ENCODE assay signal across 2 cellular contexts in the genomic region with DNA sequence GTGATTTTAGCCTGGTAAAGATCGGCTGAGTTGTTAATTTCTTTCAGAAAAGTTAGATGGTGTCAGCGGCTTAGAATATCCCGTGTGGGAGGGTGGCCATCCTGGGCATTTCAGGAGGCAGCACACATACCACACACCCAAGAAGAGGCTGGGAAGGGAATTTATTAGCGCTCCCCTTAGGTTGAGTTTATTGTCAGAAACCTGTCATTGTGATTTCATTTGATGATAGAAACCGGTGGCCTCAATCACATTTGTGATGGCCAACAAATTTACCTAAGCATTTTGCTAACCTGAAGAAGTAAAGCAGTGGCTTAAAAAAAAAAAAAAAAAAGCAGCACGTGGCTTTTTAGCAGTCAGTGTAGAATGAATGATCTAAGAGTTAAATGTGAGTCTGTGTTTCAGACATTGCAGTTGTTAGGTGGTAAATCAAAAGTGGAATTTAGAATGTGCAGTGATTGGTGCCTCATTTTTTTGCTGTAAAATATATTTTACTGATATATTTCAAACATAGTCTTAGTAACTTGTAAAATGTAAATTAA.
TF ChIP-seq lines count a peak whose summit lies in the region.

No MANE protein-coding gene starts in this region.

TF ChIP-seq in SK-N-SH, 30 proteins besides CTCF, POLR2A, EP300 and RAD21 (continued from another document):
- TF ChIP-seq, protein P1, sequence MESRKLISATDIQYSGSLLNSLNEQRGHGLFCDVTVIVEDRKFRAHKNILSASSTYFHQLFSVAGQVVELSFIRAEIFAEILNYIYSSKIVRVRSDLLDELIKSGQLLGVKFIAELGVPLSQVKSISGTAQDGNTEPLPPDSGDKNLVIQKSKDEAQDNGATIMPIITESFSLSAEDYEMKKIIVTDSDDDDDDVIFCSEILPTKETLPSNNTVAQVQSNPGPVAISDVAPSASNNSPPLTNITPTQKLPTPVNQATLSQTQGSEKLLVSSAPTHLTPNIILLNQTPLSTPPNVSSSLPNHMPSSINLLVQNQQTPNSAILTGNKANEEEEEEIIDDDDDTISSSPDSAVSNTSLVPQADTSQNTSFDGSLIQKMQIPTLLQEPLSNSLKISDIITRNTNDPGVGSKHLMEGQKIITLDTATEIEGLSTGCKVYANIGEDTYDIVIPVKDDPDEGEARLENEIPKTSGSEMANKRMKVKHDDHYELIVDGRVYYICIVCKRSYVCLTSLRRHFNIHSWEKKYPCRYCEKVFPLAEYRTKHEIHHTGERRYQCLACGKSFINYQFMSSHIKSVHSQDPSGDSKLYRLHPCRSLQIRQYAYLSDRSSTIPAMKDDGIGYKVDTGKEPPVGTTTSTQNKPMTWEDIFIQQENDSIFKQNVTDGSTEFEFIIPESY (IDR thresholded peaks at IDR 0.05; ENCODE audit: borderline replicate concordance, low read depth): no peak
- TF ChIP-seq, protein P2, sequence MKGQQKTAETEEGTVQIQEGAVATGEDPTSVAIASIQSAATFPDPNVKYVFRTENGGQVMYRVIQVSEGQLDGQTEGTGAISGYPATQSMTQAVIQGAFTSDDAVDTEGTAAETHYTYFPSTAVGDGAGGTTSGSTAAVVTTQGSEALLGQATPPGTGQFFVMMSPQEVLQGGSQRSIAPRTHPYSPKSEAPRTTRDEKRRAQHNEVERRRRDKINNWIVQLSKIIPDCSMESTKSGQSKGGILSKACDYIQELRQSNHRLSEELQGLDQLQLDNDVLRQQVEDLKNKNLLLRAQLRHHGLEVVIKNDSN (IDR thresholded peaks at IDR 0.05; ENCODE audit: borderline replicate concordance, low read depth): no peak
- TF ChIP-seq TEAD4 (IDR thresholded peaks at IDR 0.05; ENCODE audit: borderline replicate concordance, insufficient read depth) (no peak), JUND (IDR thresholded peaks at IDR 0.05) (no peak), FOXJ3 (CRISPR knock-in tag; IDR thresholded peaks at IDR 0.05) (no peak), FOSL2 (IDR thresholded peaks at IDR 0.05; ENCODE audit: borderline replicate concordance, low read depth) (no peak)
- TF ChIP-seq, protein P3, sequence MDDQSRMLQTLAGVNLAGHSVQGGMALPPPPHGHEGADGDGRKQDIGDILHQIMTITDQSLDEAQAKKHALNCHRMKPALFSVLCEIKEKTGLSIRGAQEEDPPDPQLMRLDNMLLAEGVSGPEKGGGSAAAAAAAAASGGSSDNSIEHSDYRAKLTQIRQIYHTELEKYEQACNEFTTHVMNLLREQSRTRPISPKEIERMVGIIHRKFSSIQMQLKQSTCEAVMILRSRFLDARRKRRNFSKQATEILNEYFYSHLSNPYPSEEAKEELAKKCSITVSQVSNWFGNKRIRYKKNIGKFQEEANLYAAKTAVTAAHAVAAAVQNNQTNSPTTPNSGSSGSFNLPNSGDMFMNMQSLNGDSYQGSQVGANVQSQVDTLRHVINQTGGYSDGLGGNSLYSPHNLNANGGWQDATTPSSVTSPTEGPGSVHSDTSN (IDR thresholded peaks at IDR 0.05): no peak
- TF ChIP-seq, protein P4, sequence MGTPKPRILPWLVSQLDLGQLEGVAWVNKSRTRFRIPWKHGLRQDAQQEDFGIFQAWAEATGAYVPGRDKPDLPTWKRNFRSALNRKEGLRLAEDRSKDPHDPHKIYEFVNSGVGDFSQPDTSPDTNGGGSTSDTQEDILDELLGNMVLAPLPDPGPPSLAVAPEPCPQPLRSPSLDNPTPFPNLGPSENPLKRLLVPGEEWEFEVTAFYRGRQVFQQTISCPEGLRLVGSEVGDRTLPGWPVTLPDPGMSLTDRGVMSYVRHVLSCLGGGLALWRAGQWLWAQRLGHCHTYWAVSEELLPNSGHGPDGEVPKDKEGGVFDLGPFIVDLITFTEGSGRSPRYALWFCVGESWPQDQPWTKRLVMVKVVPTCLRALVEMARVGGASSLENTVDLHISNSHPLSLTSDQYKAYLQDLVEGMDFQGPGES (IDR thresholded peaks at IDR 0.05; ENCODE audit: low read depth, low read length): no peak
TF ChIP-seq in SK-N-SH: peak in this region for 0.

TF ChIP-seq in SK-N-SH treated with all-trans-retinoic acid at 6 μM for 48 hours, 23 proteins besides CTCF, POLR2A, EP300 and RAD21 (continued from another document):
- TF ChIP-seq CSDC2 (CRISPR knock-in tag; IDR thresholded peaks at IDR 0.05) (no peak), SNAI2 (CRISPR knock-in tag; IDR thresholded peaks at IDR 0.05) (no peak), ESRRG (CRISPR knock-in tag; IDR thresholded peaks at IDR 0.05) (no peak), ZC3H10 (CRISPR knock-in tag; IDR thresholded peaks at IDR 0.05) (no peak), OSR1 (CRISPR knock-in tag; IDR thresholded peaks at IDR 0.05) (no peak), ZFP30 (CRISPR knock-in tag; IDR thresholded peaks at IDR 0.05) (no peak), TCF4 (CRISPR knock-in tag; IDR thresholded peaks at IDR 0.05; ENCODE audit: borderline replicate concordance) (no peak), ZFP3 (CRISPR knock-in tag; IDR thresholded peaks at IDR 0.05) (no peak), PPARA (CRISPR knock-in tag; IDR thresholded peaks at IDR 0.05; ENCODE audit: borderline replicate concordance) (no peak), ZNF8 (CRISPR knock-in tag; IDR thresholded peaks at IDR 0.05) (no peak), ARNTL (CRISPR knock-in tag; IDR thresholded peaks at IDR 0.05; ENCODE audit: borderline replicate concordance, low read depth) (no peak)
- TF ChIP-seq, protein P5, sequence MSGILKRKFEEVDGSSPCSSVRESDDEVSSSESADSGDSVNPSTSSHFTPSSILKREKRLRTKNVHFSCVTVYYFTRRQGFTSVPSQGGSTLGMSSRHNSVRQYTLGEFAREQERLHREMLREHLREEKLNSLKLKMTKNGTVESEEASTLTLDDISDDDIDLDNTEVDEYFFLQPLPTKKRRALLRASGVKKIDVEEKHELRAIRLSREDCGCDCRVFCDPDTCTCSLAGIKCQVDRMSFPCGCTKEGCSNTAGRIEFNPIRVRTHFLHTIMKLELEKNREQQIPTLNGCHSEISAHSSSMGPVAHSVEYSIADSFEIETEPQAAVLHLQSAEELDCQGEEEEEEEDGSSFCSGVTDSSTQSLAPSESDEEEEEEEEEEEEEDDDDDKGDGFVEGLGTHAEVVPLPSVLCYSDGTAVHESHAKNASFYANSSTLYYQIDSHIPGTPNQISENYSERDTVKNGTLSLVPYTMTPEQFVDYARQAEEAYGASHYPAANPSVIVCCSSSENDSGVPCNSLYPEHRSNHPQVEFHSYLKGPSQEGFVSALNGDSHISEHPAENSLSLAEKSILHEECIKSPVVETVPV (CRISPR knock-in tag; IDR thresholded peaks at IDR 0.05): no peak
TF ChIP-seq in SK-N-SH treated with all-trans-retinoic acid at 6 μM for 48 hours: peak in this region for 0.
